Comparison of ENCODE assay signal across 9 cellular contexts in genomic region chr5:78483809-78484521, GRCh38.
DNase-seq lines count a peak whose midpoint lies in the region; ATAC-seq, FAIRE-seq and TF ChIP-seq lines count a peak whose summit lies in the region.
"Had no signal": no experiment of that assay in that cellular context is flagged by ENCODE, and none has a peak within 500 bp of the region (broad histone marks: within the 10 kb centered on the region; RNA-seq: fewer than 3 reads in every experiment).

No MANE protein-coding gene starts in this region.

- peak; percentile 95 for ATAC-seq in HG02852 (IDR thresholded peaks at IDR 0.05; ENCODE audit: unreplicated experiment)

- H3K27me3 ChIP-seq in ascending aorta, result no peaks in the 10 kb centered on the region
- H3K27me3 ChIP-seq: gastrocnemius medialis had no signal

- intact Hi-C loops in ascending aorta (cut with DNase I), result no loop called here

- DNase-seq in GM18507 (ENCODE audit: extremely low spot score, insufficient read length, low read depth) (no peak), OCI-M2 (lab: John Stamatoyannopoulos, UW; ENCODE audit: unreplicated experiment) (peak; percentile 49), germinal center (ENCODE audit: low spot score) (peak; percentile 56), ascending aorta (ENCODE audit: low spot score in 2 of 2) (no peak), D341Med (ENCODE audit: low spot score) (no peak), COR-L47 (lab: John Stamatoyannopoulos, UW) (no peak), NCI-H187 treated with DMSO at 0.1 percent for 48 hours (lab: John Stamatoyannopoulos, UW) (no peak)
- DNase-seq: gastrocnemius medialis had no signal

- peak; percentile 89 for FAIRE-seq in GM18507 (lab: Jason Lieb, UNC)

- H3K4me1 ChIP-seq in ascending aorta, result peaks cover 0 to 11% of the 10 kb centered on the region in 2 donors
- H3K4me1 ChIP-seq: gastrocnemius medialis had no signal

- peaks cover 8 to 17% of the 10 kb centered on the region in 2 donors for H3K36me3 ChIP-seq in ascending aorta
- H3K36me3 ChIP-seq: gastrocnemius medialis had no signal

- H3K9me3 ChIP-seq in ascending aorta, result no peaks in the 10 kb centered on the region
- H3K9me3 ChIP-seq: gastrocnemius medialis had no signal

- H3K4me3 ChIP-seq in ascending aorta, result no peak overlapping the region
- H3K4me3 ChIP-seq: gastrocnemius medialis had no signal

- H3K27ac ChIP-seq in ascending aorta, result no peak overlapping the region
- H3K27ac ChIP-seq: gastrocnemius medialis had no signal

- no peak for TF ChIP-seq CTCF in ascending aorta (IDR thresholded peaks at IDR 0.05)

Comparison
In these comparisons a context has a peak if more than half of its experiments do, and no peak if none do; other contexts are left out.
1. DNase-seq: peak in OCI-M2 (single experiment) and germinal center (single experiment); none in GM18507 (single experiment), ascending aorta (0 of 2), D341Med (single experiment), COR-L47 (single experiment) and NCI-H187 treated with DMSO at 0.1 percent for 48 hours (single experiment).